ENCODE assay signal across 12 cellular contexts in genomic region chr4:24557036-24558022, GRCh38. TPM values are rescaled to one million over a fixed set of nuclear protein-coding genes. Genes with fewer than 3 reads are reported as not detected.
A peak's percentile ranks its signal among the peaks of the same experiment; 100 is the strongest.
DNase-seq lines count a peak whose midpoint lies in the region; ATAC-seq, FAIRE-seq and TF ChIP-seq lines count a peak whose summit lies in the region.
"Had no signal": no experiment of that assay in that cellular context is flagged by ENCODE, and none has a peak within 500 bp of the region (broad histone marks: within the 10 kb centered on the region; RNA-seq: fewer than 3 reads in every experiment).

No MANE protein-coding gene starts in this region.

- H3K27ac Mint-ChIP-seq in IgD-negative memory B cell: peak overlapping the region; percentile 0 to 71 (median 28)
- H3K27ac Mint-ChIP-seq in astrocyte (ENCODE audit: unreplicated experiment): peak overlapping the region; percentile 66

- WGBS in mesodermal cell (ENCODE audit: insufficient coverage in 2 of 2), 2 experiments: 81 to 97% methylated on average over 4 to 6 of the region's 8 CpGs

- no peak overlapping the region for H3K27ac ChIP-seq in astrocyte (ENCODE audit: low read depth, low read length)
- peak overlapping the region; percentile 30 for H3K27ac ChIP-seq in mesodermal cell (ENCODE audit: low read depth, low read length, severe bottlenecking)
- H3K27ac ChIP-seq: parathyroid adenoma had no signal

- H3K36me3 Mint-ChIP-seq in IgD-negative memory B cell (peaks cover 9% of the 10 kb centered on the region), astrocyte (ENCODE audit: low read depth, unreplicated experiment) (peaks cover 2% of the 10 kb centered on the region)

- H3K36me3 ChIP-seq in astrocyte (ENCODE audit: insufficient read depth, low read length) (peaks cover 23% of the 10 kb centered on the region), mesodermal cell (ENCODE audit: control insufficient read depth, insufficient read depth, low read length) (peaks cover 59% of the 10 kb centered on the region)

- H3K4me2 ChIP-seq in astrocyte (ENCODE audit: low read length): peak overlapping the region; percentile 34

- H3K4me1 ChIP-seq in astrocyte (ENCODE audit: insufficient read depth, low read length) (peaks cover 38% of the 10 kb centered on the region), mesodermal cell (ENCODE audit: control insufficient read depth, insufficient read depth, low read length, poor library complexity, severe bottlenecking) (peaks cover 11% of the 10 kb centered on the region)
- H3K4me1 ChIP-seq: parathyroid adenoma had no signal

- H3K9me3 Mint-ChIP-seq in IgD-negative memory B cell (peaks cover 0 to 3% (median 0%) of the 10 kb centered on the region in 3 donors), astrocyte (ENCODE audit: unreplicated experiment) (no peaks in the 10 kb centered on the region)

- TF ChIP-seq CTCF in astrocyte (IDR thresholded peaks at IDR 0.05; ENCODE audit: insufficient read depth, low read depth, low read length) (no peak), omental fat pad (IDR thresholded peaks at IDR 0.05) (no peak)

- H4K20me1 ChIP-seq in astrocyte (ENCODE audit: insufficient read depth, low read length): peaks cover 86% of the 10 kb centered on the region

- H3K9me3 ChIP-seq in astrocyte (ENCODE audit: insufficient read depth, low read depth, low read length) (no peaks in the 10 kb centered on the region), mesodermal cell (ENCODE audit: control insufficient read depth, low read length) (no peaks in the 10 kb centered on the region)
- H3K9me3 ChIP-seq: esophagus squamous epithelium had no signal

- DNase-seq in EL: peak; percentile 56
- DNase-seq in astrocyte (ENCODE audit: low read depth): peak; percentile 38
- no peak for DNase-seq in omental fat pad (ENCODE audit: low spot score)
- DNase-seq in GDM1 (lab: John Stamatoyannopoulos, UW): no peak
- DNase-seq in NK-92 (lab: John Stamatoyannopoulos, UW; ENCODE audit: unreplicated experiment): no peak
- DNase-seq: activated CD4-positive, alpha-beta T cell treated with anti-CD3 and anti-CD28 coated beads, Interleukin-2, amount 50 U/mL, for 4 hours; esophagus squamous epithelium; stimulated activated naive CD4-positive, alpha-beta T cell treated with Interleukin-2 at 50 U/mL for 16 hours had no signal

- peak overlapping the region in 2 of 4 donors; percentile 14 to 93 for H3K4me3 Mint-ChIP-seq in IgD-negative memory B cell
- no peak overlapping the region for H3K4me3 Mint-ChIP-seq in astrocyte (ENCODE audit: unreplicated experiment)

- H3K27me3 Mint-ChIP-seq in IgD-negative memory B cell (no peaks in the 10 kb centered on the region), astrocyte (ENCODE audit: low read depth, unreplicated experiment) (no peaks in the 10 kb centered on the region)

- no peak overlapping the region for H3K4me3 ChIP-seq in astrocyte (ENCODE audit: insufficient read depth, low read depth, low read length)
- no peak overlapping the region for H3K4me3 ChIP-seq in mesodermal cell (ENCODE audit: extremely low read depth, insufficient read depth, low read length, poor library complexity, severe bottlenecking)
- H3K4me3 ChIP-seq: esophagus squamous epithelium had no signal

- H2AFZ ChIP-seq in astrocyte (ENCODE audit: low read depth, low read length): no peak overlapping the region
- H2AFZ ChIP-seq: parathyroid adenoma had no signal

- peaks cover 100% of the 10 kb centered on the region for H3K79me2 ChIP-seq in astrocyte (ENCODE audit: insufficient read depth, low read length)

- peak; percentile 17 for FAIRE-seq in astrocyte (lab: Jason Lieb, UNC)

- no peak overlapping the region for H3K9ac ChIP-seq in astrocyte (ENCODE audit: low read length)
- H3K9ac ChIP-seq: parathyroid adenoma had no signal

- ATAC-seq in omental fat pad (ENCODE audit: low FRiP score) (no peak), HG03378 (IDR thresholded peaks at IDR 0.05; ENCODE audit: unreplicated experiment) (no peak)

- H3K4me1 Mint-ChIP-seq in IgD-negative memory B cell (peaks cover 46 to 52% (median 48%) of the 10 kb centered on the region in 3 donors), astrocyte (ENCODE audit: low read depth, unreplicated experiment) (peaks cover 33% of the 10 kb centered on the region)

- no peaks in the 10 kb centered on the region for H3K27me3 ChIP-seq in astrocyte (ENCODE audit: insufficient read depth, low read length)
- H3K27me3 ChIP-seq: esophagus squamous epithelium had no signal

RNA-seq across cellular contexts. Expression of gene DHX15, which starts 27.0 kb away (rescaled TPM):
- polyA plus RNA-seq in IgD-negative memory B cell: 43.5 TPM
- total RNA-seq in astrocyte: 116 and 130 TPM in 2 replicates
- polyA plus RNA-seq in mesodermal cell (2013, experiment 1 of 2): 132 TPM
- 131 TPM for polyA plus RNA-seq in mesodermal cell (2013, experiment 2 of 2)
- 100 to 1,000 TPM; 115 to 252 (median 154) TPM for total RNA-seq in omental fat pad

Comparison
In these comparisons a context has a peak if more than half of its experiments do, and no peak if none do; other contexts are left out.
1. DNase-seq: peak in EL (single experiment) and astrocyte (single experiment); none in omental fat pad (single experiment), GDM1 (single experiment) and NK-92 (single experiment).